8 cellular contexts compared by ENCODE assay signal in the genomic region with DNA sequence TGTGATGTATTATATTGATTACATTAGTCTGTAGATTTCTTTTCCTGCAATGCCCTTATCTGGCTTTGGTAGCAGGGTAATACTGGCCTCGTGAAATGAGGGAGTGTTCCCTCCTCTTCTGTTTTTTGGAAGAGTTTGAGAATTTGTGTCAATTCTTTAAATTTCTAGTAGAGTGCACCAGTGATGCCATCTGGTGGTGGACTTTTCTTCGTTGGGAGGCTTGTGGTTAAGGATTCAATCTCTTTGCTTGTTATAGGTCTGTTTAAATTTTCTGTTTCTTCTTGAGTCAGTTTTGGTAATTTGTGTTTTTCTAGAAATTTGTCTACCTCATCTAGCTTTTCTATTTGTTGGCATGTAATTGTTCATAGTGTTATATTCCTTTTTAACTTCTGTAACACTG.
A peak's percentile ranks its signal among the peaks of the same experiment; 100 is the strongest.
DNase-seq lines count a peak whose midpoint lies in the region; ATAC-seq lines count a peak whose summit lies in the region.

No MANE protein-coding gene starts in this region.

- no peak for ATAC-seq in activated naive CD8-positive, alpha-beta T cell treated with anti-CD3 and anti-CD28 coated beads, Interleukin-2, amount 50 U/mL, for 24 hours

- no peaks in the 10 kb centered on the region for H3K36me3 Mint-ChIP-seq in activated naive CD8-positive, alpha-beta T cell treated with anti-CD3 and anti-CD28 coated beads, Interleukin-2, amount 50 U/mL, for 24 hours (ENCODE audit: low read depth)

- no peaks in the 10 kb centered on the region for H3K4me1 Mint-ChIP-seq in activated naive CD8-positive, alpha-beta T cell treated with anti-CD3 and anti-CD28 coated beads, Interleukin-2, amount 50 U/mL, for 24 hours

- H3K27ac Mint-ChIP-seq in activated naive CD8-positive, alpha-beta T cell treated with anti-CD3 and anti-CD28 coated beads, Interleukin-2, amount 50 U/mL, for 24 hours, result no peak overlapping the region

- DNase-seq in activated effector memory CD4-positive, alpha-beta T cell treated with anti-CD3 and anti-CD28 coated beads, Interleukin-2, amount 50 U/mL, for 16 hours, result peak; percentile 63
- no peak for DNase-seq in activated effector memory CD4-positive, alpha-beta T cell treated with Interleukin-2 at 50 U/mL for 16 hours
- DNase-seq in NAMALWA (ENCODE audit: low spot score) (peak; percentile 72), left kidney (ENCODE audit: low read depth, low spot score) (peak; percentile 32), pons (ENCODE audit: low spot score) (no peak), putamen (ENCODE audit: low spot score) (no peak), NCI-H1105 treated with DMSO at 0.1 percent for 48 hours (lab: John Stamatoyannopoulos, UW) (no peak)
- DNase-seq in activated naive CD8-positive, alpha-beta T cell treated with anti-CD3 and anti-CD28 coated beads, Interleukin-2, amount 50 U/mL, for 24 hours, result peak; percentile 29

- H3K4me3 Mint-ChIP-seq in activated naive CD8-positive, alpha-beta T cell treated with anti-CD3 and anti-CD28 coated beads, Interleukin-2, amount 50 U/mL, for 24 hours, result no peak overlapping the region

- H3K27me3 Mint-ChIP-seq in activated naive CD8-positive, alpha-beta T cell treated with anti-CD3 and anti-CD28 coated beads, Interleukin-2, amount 50 U/mL, for 24 hours, result peaks cover 4% of the 10 kb centered on the region

- H3K9me3 Mint-ChIP-seq in activated naive CD8-positive, alpha-beta T cell treated with anti-CD3 and anti-CD28 coated beads, Interleukin-2, amount 50 U/mL, for 24 hours, result no peaks in the 10 kb centered on the region

Comparison
In these comparisons a context has a peak if more than half of its experiments do, and no peak if none do; other contexts are left out.
1. DNase-seq: peak in activated effector memory CD4-positive, alpha-beta T cell treated with anti-CD3 and anti-CD28 coated beads, Interleukin-2, amount 50 U/mL, for 16 hours (single experiment), NAMALWA (single experiment), activated naive CD8-positive, alpha-beta T cell treated with anti-CD3 and anti-CD28 coated beads, Interleukin-2, amount 50 U/mL, for 24 hours (single experiment) and left kidney (single experiment); none in activated effector memory CD4-positive, alpha-beta T cell treated with Interleukin-2 at 50 U/mL for 16 hours (single experiment), pons (single experiment), putamen (single experiment) and NCI-H1105 treated with DMSO at 0.1 percent for 48 hours (single experiment).